Comparison of ENCODE assay signal across 14 cellular contexts in genomic region chr15:98901438-98901837, GRCh38.
DNase-seq lines count a peak whose midpoint lies in the region; ATAC-seq and TF ChIP-seq lines count a peak whose summit lies in the region.
"Had no signal": no experiment of that assay in that cellular context is flagged by ENCODE, and none has a peak within 500 bp of the region (broad histone marks: within the 10 kb centered on the region; RNA-seq: fewer than 3 reads in every experiment).

No MANE protein-coding gene starts in this region.

- no peak overlapping the region for H3K4me3 Mint-ChIP-seq in neural progenitor cell
- H3K4me3 Mint-ChIP-seq in stimulated activated naive B cell treated with anti-CD40 and anti-IgM and Interleukin-4, amounts not matched to agents 10 μg/mL and 1 μg/mL and 100 μg/mL, for 72 hours, result no peak overlapping the region
- H3K4me3 Mint-ChIP-seq: memory B cell; stimulated activated naive CD8-positive, alpha-beta T cell treated with anti-CD3 and anti-CD28 coated beads, Interleukin-15, Interleukin-2, amounts not matched to agents 100 ng/mL and 50 ng/mL, for 24 hours had no signal

- CTCF ChIA-PET in mammary epithelial cell (lab: Charles Lee; ENCODE audit: low non-redundant PET), result no interaction called here

- 10% methylated on average over 3 of the region's 6 CpGs for WGBS in mammary epithelial cell (ENCODE audit: low coverage, missing lambda C conversion rate)

- BruUV-seq in mammary epithelial cell (replicated peaks; lab: Mats Ljungman, UMichigan), result no TSS peak

- H3K79me2 ChIP-seq in ACC112 (ENCODE audit: control insufficient read depth, insufficient read depth, low read length, unreplicated experiment) (peaks cover 30% of the 10 kb centered on the region), mammary epithelial cell (ENCODE audit: insufficient read depth, low read length) (peaks cover 15% of the 10 kb centered on the region), neural progenitor cell (ENCODE audit: low read depth) (peaks cover 13% of the 10 kb centered on the region)

- peak overlapping the region; percentile 99 for H3K27ac ChIP-seq in ACC112 (ENCODE audit: low read depth, low read length)
- H3K27ac ChIP-seq in mammary epithelial cell (ENCODE audit: insufficient read depth, low read depth, low read length), result peak overlapping the region; percentile 28
- peak overlapping the region; percentile 0 for H3K27ac ChIP-seq in neural progenitor cell

- intact Hi-C loops in mammary epithelial cell (cut with micrococcal nuclease), result no loop called here

- DNase-seq in mammary epithelial cell, result peak; percentile 42
- DNase-seq in neural progenitor cell (ENCODE audit: low spot score), result no peak
- DNase-seq in AG20443 (ENCODE audit: low spot score), result no peak
- DNase-seq in inferior parietal cortex (ENCODE audit: extremely low spot score), result no peak
- no peak for DNase-seq in stimulated activated naive B cell treated with anti-CD40 and anti-IgM and Interleukin-4, amounts not matched to agents 10 μg/mL and 1 μg/mL and 100 μg/mL, for 72 hours
- no peak for DNase-seq in NCI-H1417 (lab: John Stamatoyannopoulos, UW)
- DNase-seq: activated CD8-positive, alpha-beta memory T cell treated with anti-CD3 and anti-CD28 coated beads, Interleukin-2, amount 50 U/mL, for 48 hours; NCI-H1048; NCI-H774; ovary had no signal

- H2AFZ ChIP-seq in ACC112 (ENCODE audit: low read length, unreplicated experiment), result no peak overlapping the region
- H2AFZ ChIP-seq in mammary epithelial cell (ENCODE audit: low read depth, low read length), result peak overlapping the region; percentile 51
- no peak overlapping the region for H2AFZ ChIP-seq in neural progenitor cell (replicated peaks)

- H3K27ac Mint-ChIP-seq in neural progenitor cell, result no peak overlapping the region
- H3K27ac Mint-ChIP-seq in stimulated activated naive B cell treated with anti-CD40 and anti-IgM and Interleukin-4, amounts not matched to agents 10 μg/mL and 1 μg/mL and 100 μg/mL, for 72 hours, result no peak overlapping the region
- H3K27ac Mint-ChIP-seq: memory B cell; stimulated activated naive CD8-positive, alpha-beta T cell treated with anti-CD3 and anti-CD28 coated beads, Interleukin-15, Interleukin-2, amounts not matched to agents 100 ng/mL and 50 ng/mL, for 24 hours had no signal

- peak overlapping the region; percentile 20 for H3K4me2 ChIP-seq in mammary epithelial cell (ENCODE audit: insufficient read depth, low read depth, low read length)
- H3K4me2 ChIP-seq in neural progenitor cell, result peak overlapping the region; percentile 37

- no peaks in the 10 kb centered on the region for H3K27me3 Mint-ChIP-seq in neural progenitor cell (ENCODE audit: insufficient read depth, low read depth)
- no peaks in the 10 kb centered on the region for H3K27me3 Mint-ChIP-seq in stimulated activated naive B cell treated with anti-CD40 and anti-IgM and Interleukin-4, amounts not matched to agents 10 μg/mL and 1 μg/mL and 100 μg/mL, for 72 hours
- H3K27me3 Mint-ChIP-seq: stimulated activated naive CD8-positive, alpha-beta T cell treated with anti-CD3 and anti-CD28 coated beads, Interleukin-15, Interleukin-2, amounts not matched to agents 100 ng/mL and 50 ng/mL, for 24 hours had no signal

- H3K9ac ChIP-seq in mammary epithelial cell (ENCODE audit: insufficient read depth, low read length) (no peak overlapping the region), neural progenitor cell (no peak overlapping the region)

- H3K4me1 Mint-ChIP-seq in neural progenitor cell, result peaks cover 47% of the 10 kb centered on the region
- peaks cover 4 to 7% of the 10 kb centered on the region in 2 donors for H3K4me1 Mint-ChIP-seq in stimulated activated naive B cell treated with anti-CD40 and anti-IgM and Interleukin-4, amounts not matched to agents 10 μg/mL and 1 μg/mL and 100 μg/mL, for 72 hours

- no peaks in the 10 kb centered on the region for H4K20me1 ChIP-seq in mammary epithelial cell (ENCODE audit: insufficient read depth, low read length)
- peaks cover 47% of the 10 kb centered on the region for H4K20me1 ChIP-seq in neural progenitor cell (ENCODE audit: low read depth)

- H3K36me3 ChIP-seq in ACC112 (ENCODE audit: insufficient read depth, low read length) (peaks cover 2% of the 10 kb centered on the region; the same call in 1 of the 2 replicates), mammary epithelial cell (ENCODE audit: insufficient read depth, low read length) (no peaks in the 10 kb centered on the region), neural progenitor cell (no peaks in the 10 kb centered on the region)
- H3K36me3 ChIP-seq: ovary had no signal

- H3K27me3 ChIP-seq in ACC112 (ENCODE audit: insufficient read depth, low read length), result no peaks in the 10 kb centered on the region
- no peaks in the 10 kb centered on the region for H3K27me3 ChIP-seq in mammary epithelial cell (ENCODE audit: insufficient read depth, low read length)
- no peaks in the 10 kb centered on the region for H3K27me3 ChIP-seq in neural progenitor cell
- H3K27me3 ChIP-seq: ovary had no signal

- H3K9me3 ChIP-seq in mammary epithelial cell (replicated peaks; ENCODE audit: insufficient read depth, low read length), result no peaks in the 10 kb centered on the region
- H3K9me3 ChIP-seq in neural progenitor cell (ENCODE audit: low read depth), result no peaks in the 10 kb centered on the region
- H3K9me3 ChIP-seq: ovary had no signal

- in situ Hi-C loops in mammary epithelial cell (cut with MboI; ENCODE audit: low sequenced_read_pairs in 2 of 2), result no loop called here

- no peak overlapping the region for H3K4me3 ChIP-seq in ACC112 (ENCODE audit: low read depth, low read length)
- H3K4me3 ChIP-seq in mammary epithelial cell (replicated peaks in 1 of 3; ENCODE audit: insufficient read depth in 1 of 3, low read depth in 2 of 3, low read length in 3 of 3), result no peak overlapping the region
- no peak overlapping the region for H3K4me3 ChIP-seq in neural progenitor cell
- H3K4me3 ChIP-seq: ovary had no signal

- no peaks in the 10 kb centered on the region for H3K9me3 Mint-ChIP-seq in neural progenitor cell
- no peaks in the 10 kb centered on the region for H3K9me3 Mint-ChIP-seq in stimulated activated naive B cell treated with anti-CD40 and anti-IgM and Interleukin-4, amounts not matched to agents 10 μg/mL and 1 μg/mL and 100 μg/mL, for 72 hours
- H3K9me3 Mint-ChIP-seq: memory B cell; stimulated activated naive CD8-positive, alpha-beta T cell treated with anti-CD3 and anti-CD28 coated beads, Interleukin-15, Interleukin-2, amounts not matched to agents 100 ng/mL and 50 ng/mL, for 24 hours had no signal

- H3K36me3 Mint-ChIP-seq in neural progenitor cell, result peaks cover 32% of the 10 kb centered on the region
- peaks cover 12 to 25% of the 10 kb centered on the region in 2 donors for H3K36me3 Mint-ChIP-seq in stimulated activated naive B cell treated with anti-CD40 and anti-IgM and Interleukin-4, amounts not matched to agents 10 μg/mL and 1 μg/mL and 100 μg/mL, for 72 hours

- dilution Hi-C loops in mammary epithelial cell (cut with HindIII; ENCODE audit: low sequenced_read_pairs), result no loop called here

- TF ChIP-seq CTCF in mammary epithelial cell (conservative IDR thresholded peaks at IDR 0.05 in 1 of 2, IDR thresholded peaks at IDR 0.05 in 1 of 2; ENCODE audit: extremely low read depth in 1 of 2, insufficient read depth in 1 of 2, low read depth in 1 of 2, low read length in 2 of 2) (no peak), neural progenitor cell (IDR thresholded peaks at IDR 0.05) (no peak)

- H3K4me1 ChIP-seq in ACC112 (ENCODE audit: control insufficient read depth, insufficient read depth, low read length, unreplicated experiment), result peaks cover 77% of the 10 kb centered on the region
- peaks cover 76% of the 10 kb centered on the region for H3K4me1 ChIP-seq in mammary epithelial cell (ENCODE audit: insufficient read depth, low read length)
- H3K4me1 ChIP-seq in neural progenitor cell, result peaks cover 33% of the 10 kb centered on the region

- no peak for ATAC-seq in stimulated activated naive B cell treated with anti-CD40 and anti-IgM and Interleukin-4, amounts not matched to agents 10 μg/mL and 1 μg/mL and 100 μg/mL, for 72 hours (replicated peaks)

- H3F3A ChIP-seq in neural progenitor cell (ENCODE audit: low read depth), result peaks cover 18% of the 10 kb centered on the region

TF ChIP-seq in PFSK-1, 5 proteins besides CTCF, POLR2A, EP300 and RAD21:
- TF ChIP-seq FOXP2 (optimal IDR thresholded peaks at IDR 0.05; ENCODE audit: borderline replicate concordance, extremely low read depth, extremely low read length, insufficient read depth) (no peak), REST (IDR thresholded peaks at IDR 0.05; ENCODE audit: insufficient read depth in 1 of 2, low read depth in 2 of 2, low read length in 2 of 2) (no peak), SIN3A (IDR thresholded peaks at IDR 0.05; ENCODE audit: borderline replicate concordance, insufficient read depth, low read length) (no peak), POLR2AphosphoS5 (IDR thresholded peaks at IDR 0.05; ENCODE audit: low read depth, low read length) (peak; percentile 48), TAF1 (IDR thresholded peaks at IDR 0.05; ENCODE audit: borderline replicate concordance, insufficient read depth, low read length) (peak; percentile 58; the same call in 1 of the 2 replicates)
TF ChIP-seq in PFSK-1: peak in this region for 2.

Comparison
In these comparisons a context has a peak if more than half of its experiments do, and no peak if none do; other contexts are left out.
1. H3K27ac ChIP-seq: peak in every context shown above with its lines; median percentile 99 in ACC112; 28 in mammary epithelial cell; 0 in neural progenitor cell.